1 cellular context compared by ENCODE assay signal in genomic region chr16:58026139-58026704, GRCh38.
TF ChIP-seq lines count a peak whose summit lies in the region.

No MANE protein-coding gene starts in this region.

TF ChIP-seq in HEK293, 187 proteins besides CTCF, POLR2A, EP300 and RAD21 (continued from another document):
- TF ChIP-seq ZBTB11 (tag by site-specific recombination; conservative IDR thresholded peaks at IDR 0.05; ENCODE audit: low read depth) (peak; percentile 12; the same call in 1 of the 2 replicates), ZNF16 (tag by site-specific recombination; IDR thresholded peaks at IDR 0.05; ENCODE audit: low read depth) (no peak), ZNF776 (tag by site-specific recombination; IDR thresholded peaks at IDR 0.05; ENCODE audit: borderline replicate concordance) (no peak), ZNF658 (tag by site-specific recombination; IDR thresholded peaks at IDR 0.05) (no peak), ZNF266 (tag by site-specific recombination; IDR thresholded peaks at IDR 0.05; ENCODE audit: low read depth) (no peak), BCL6B (tag by site-specific recombination; IDR thresholded peaks at IDR 0.05) (no peak), KLF9 (tag by site-specific recombination; IDR thresholded peaks at IDR 0.05; ENCODE audit: low read depth) (peak; percentile 40; the same call in 1 of the 2 replicates), ZNF148 (tag by site-specific recombination; IDR thresholded peaks at IDR 0.05; ENCODE audit: borderline replicate concordance) (no peak), ZNF202 (tag by site-specific recombination; IDR thresholded peaks at IDR 0.05; ENCODE audit: borderline replicate concordance) (no peak), PRDM1 (tag by site-specific recombination; IDR thresholded peaks at IDR 0.05) (no peak), SETDB1 (IDR thresholded peaks at IDR 0.05; ENCODE audit: insufficient read length, low read length) (no peak), ZBTB21 (tag by site-specific recombination; IDR thresholded peaks at IDR 0.05) (no peak), ZNF600 (tag by site-specific recombination; IDR thresholded peaks at IDR 0.05) (no peak), ZBTB17 (tag by site-specific recombination; IDR thresholded peaks at IDR 0.05) (0 out of 2 replicates have a peak, but pooled peaks have one; percentile 11), ZNF121 (tag by site-specific recombination; IDR thresholded peaks at IDR 0.05) (no peak), ZNF571 (tag by site-specific recombination; IDR thresholded peaks at IDR 0.05) (no peak), ZNF692 (tag by site-specific recombination; IDR thresholded peaks at IDR 0.05) (0 out of 2 replicates have a peak, but pooled peaks have one; percentile 18), ZSCAN30 (tag by site-specific recombination; IDR thresholded peaks at IDR 0.05) (0 out of 2 replicates have a peak, but pooled peaks have one; percentile 49), PRDM4 (tag by site-specific recombination; IDR thresholded peaks at IDR 0.05) (no peak), ZNF777 (tag by site-specific recombination; IDR thresholded peaks at IDR 0.05; ENCODE audit: borderline replicate concordance) (no peak), ZBTB6 (tag by site-specific recombination; IDR thresholded peaks at IDR 0.05) (peak; percentile 56; the same call in 1 of the 2 replicates), ZNF548 (tag by site-specific recombination; IDR thresholded peaks at IDR 0.05) (no peak), ZNF629 (tag by site-specific recombination; IDR thresholded peaks at IDR 0.05) (no peak), ZNF670 (tag by site-specific recombination; IDR thresholded peaks at IDR 0.05; ENCODE audit: low read depth) (no peak), ZNF155 (tag by site-specific recombination; IDR thresholded peaks at IDR 0.05) (no peak), ZNF302 (tag by site-specific recombination; IDR thresholded peaks at IDR 0.05; ENCODE audit: low read depth) (no peak), ZNF223 (tag by site-specific recombination; IDR thresholded peaks at IDR 0.05) (no peak), ZNF830 (tag by site-specific recombination; IDR thresholded peaks at IDR 0.05; ENCODE audit: low read depth) (no peak), ZBTB7A (tag by site-specific recombination; IDR thresholded peaks at IDR 0.05; ENCODE audit: low read depth) (peak; percentile 75; the same call in 1 of the 2 replicates), ZNF626 (tag by site-specific recombination; IDR thresholded peaks at IDR 0.05) (no peak), OSR2 (tag by site-specific recombination; IDR thresholded peaks at IDR 0.05) (0 out of 2 replicates have a peak, but pooled peaks have one; percentile 14), ZNF394 (tag by site-specific recombination; IDR thresholded peaks at IDR 0.05; ENCODE audit: borderline replicate concordance) (no peak), ZBTB10 (tag by site-specific recombination; IDR thresholded peaks at IDR 0.05) (no peak), ZNF416 (tag by site-specific recombination; IDR thresholded peaks at IDR 0.05) (no peak)
